ENCODE assay signal across 10 cellular contexts in genomic region chr4:105088110-105088879, GRCh38. TPM values are rescaled to one million over a fixed set of nuclear protein-coding genes. Genes with fewer than 3 reads are reported as not detected.
A peak's percentile ranks its signal among the peaks of the same experiment; 100 is the strongest.
DNase-seq lines count a peak whose midpoint lies in the region; ATAC-seq and TF ChIP-seq lines count a peak whose summit lies in the region.
"Had no signal": no experiment of that assay in that cellular context is flagged by ENCODE, and none has a peak within 500 bp of the region (broad histone marks: within the 10 kb centered on the region; RNA-seq: fewer than 3 reads in every experiment).

No MANE protein-coding gene starts in this region.

- H3K4me3 ChIP-seq in thoracic aorta, result peak overlapping the region; percentile 15
- H3K4me3 ChIP-seq: A549 had no signal

- ATAC-seq in WTC11 (peak; percentile 87), thoracic aorta (ENCODE audit: insufficient number of reproducible peaks, low FRiP score, low read depth) (no peak), HG03442 (IDR thresholded peaks at IDR 0.05; ENCODE audit: unreplicated experiment) (no peak)
- ATAC-seq: A549; activated CD8-positive, alpha-beta T cell treated with anti-CD3 and anti-CD28 coated beads, Interleukin-2, amount 10 ng/mL, durations not matched to agents 7 days and 5 days had no signal

- peaks cover 23% of the 10 kb centered on the region for H3K9me3 Mint-ChIP-seq in WTC11

- TF ChIP-seq CTCF in WTC11 (IDR thresholded peaks at IDR 0.05) (no peak), thoracic aorta (IDR thresholded peaks at IDR 0.05) (no peak)

- H3K27me3 ChIP-seq in thoracic aorta (replicated peaks; ENCODE audit: insufficient read depth), result no peaks in the 10 kb centered on the region

- H3K4me1 Mint-ChIP-seq in WTC11, result peaks cover 14% of the 10 kb centered on the region

- H3K27me3 Mint-ChIP-seq in WTC11 (ENCODE audit: low read depth), result peaks cover 3% of the 10 kb centered on the region; the same call in 1 of the 2 replicates

- no peaks in the 10 kb centered on the region for H3K9me3 ChIP-seq in thoracic aorta
- H3K9me3 ChIP-seq: A549 had no signal

- CTCF ChIA-PET in WTC11 (lab: Charles Lee), result no interaction called here

- no peak overlapping the region for H3K27ac Mint-ChIP-seq in WTC11
- H3K27ac Mint-ChIP-seq: activated CD8-positive, alpha-beta T cell treated with anti-CD3 and anti-CD28 coated beads, Interleukin-2, amount 10 ng/mL, durations not matched to agents 7 days and 5 days had no signal

- peaks cover 0 to 8% of the 10 kb centered on the region in 2 donors for H3K4me1 ChIP-seq in thoracic aorta (ENCODE audit: control insufficient read depth in 1 of 2, low read depth in 2 of 2)
- H3K4me1 ChIP-seq: A549 had no signal

- DNase-seq in NCI-H2107 treated with DMSO at 0.1 percent for 48 hours (lab: John Stamatoyannopoulos, UW; ENCODE audit: unreplicated experiment), result peak; percentile 9
- no peak for DNase-seq in NCI-H2107 (lab: John Stamatoyannopoulos, UW)
- DNase-seq in WTC11 (ENCODE audit: low spot score), result no peak
- peak; percentile 19 for DNase-seq in iPS DF 4.7 (ENCODE audit: extremely low read depth, low spot score)
- DNase-seq in thoracic aorta (ENCODE audit: low spot score), result no peak
- DNase-seq in DMS79 (lab: John Stamatoyannopoulos, UW), result no peak
- DNase-seq in D341Med (ENCODE audit: low spot score), result no peak
- DNase-seq: activated CD8-positive, alpha-beta T cell treated with anti-CD3 and anti-CD28 coated beads, Interleukin-2, amount 10 ng/mL, durations not matched to agents 7 days and 5 days had no signal

- no peaks in the 10 kb centered on the region for H3K36me3 ChIP-seq in thoracic aorta

- peaks cover 3% of the 10 kb centered on the region; the same call in 1 of the 2 replicates for H3K36me3 Mint-ChIP-seq in WTC11

- POLR2A ChIA-PET in WTC11 (lab: Charles Lee), result interaction anchor here (0.6 kb wide), 1 partner anchor 624 kb away, joined by 3 read pairs; no protein-coding TSS in a partner anchor

- no peak overlapping the region for H3K4me3 Mint-ChIP-seq in WTC11
- H3K4me3 Mint-ChIP-seq: activated CD8-positive, alpha-beta T cell treated with anti-CD3 and anti-CD28 coated beads, Interleukin-2, amount 10 ng/mL, durations not matched to agents 7 days and 5 days had no signal

- H3K27ac ChIP-seq in thoracic aorta, result no peak overlapping the region
- H3K27ac ChIP-seq: A549 had no signal

TF ChIP-seq in WTC11, 78 proteins besides CTCF, POLR2A, EP300 and RAD21:
- TF ChIP-seq ESRRA (CRISPR knock-in tag; IDR thresholded peaks at IDR 0.05; ENCODE audit: borderline replicate concordance) (no peak), ZNF512 (CRISPR knock-in tag; IDR thresholded peaks at IDR 0.05; ENCODE audit: borderline replicate concordance) (no peak), ARID4B (CRISPR knock-in tag; IDR thresholded peaks at IDR 0.05; ENCODE audit: borderline replicate concordance) (no peak), FOXK1 (CRISPR knock-in tag; IDR thresholded peaks at IDR 0.05) (no peak), ZSCAN18 (CRISPR knock-in tag; IDR thresholded peaks at IDR 0.05) (no peak), ERG (CRISPR knock-in tag; IDR thresholded peaks at IDR 0.05) (no peak)

RNA-seq across cellular contexts. Expression of gene TET2, which starts 58.4 kb away (rescaled TPM):
- total RNA-seq in WTC11 (2021) (2.7 to 3.4 TPM (median 2.9 TPM) in 3 replicates), thoracic aorta (10 to 100 TPM; 23.6 to 31.7 TPM)

Comparison
In these comparisons a context has a peak if more than half of its experiments do, and no peak if none do; other contexts are left out.
1. DNase-seq: peak in NCI-H2107 treated with DMSO at 0.1 percent for 48 hours (single experiment) and iPS DF 4.7 (single experiment); none in NCI-H2107 (single experiment), WTC11 (single experiment), thoracic aorta (single experiment), DMS79 (single experiment) and D341Med (single experiment).